In the genomic region with DNA sequence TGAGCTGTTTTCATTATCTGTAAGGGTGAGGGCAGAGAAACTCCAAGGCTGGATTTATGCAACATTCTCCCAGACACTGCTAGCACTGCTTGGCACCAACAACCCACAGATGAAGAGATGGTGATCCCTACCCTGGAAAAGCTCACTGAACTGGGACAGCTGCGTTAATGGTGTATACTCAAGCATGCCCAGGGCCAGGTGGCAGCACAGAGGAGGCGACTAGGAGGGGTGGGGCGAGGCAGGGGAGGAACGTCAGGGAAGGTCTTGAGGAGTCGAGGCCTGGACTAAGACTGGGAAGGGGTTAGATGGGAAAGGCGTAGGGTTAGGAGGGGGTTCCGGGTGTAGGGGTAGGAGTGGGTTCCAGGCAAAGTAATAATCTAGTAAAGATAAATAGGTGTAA, we compare ENCODE assay signal across 14 cellular contexts.
A peak's percentile ranks its signal among the peaks of the same experiment; 100 is the strongest.
DNase-seq lines count a peak whose midpoint lies in the region; ATAC-seq and TF ChIP-seq lines count a peak whose summit lies in the region.
"Had no signal": no experiment of that assay in that cellular context is flagged by ENCODE, and none has a peak within 500 bp of the region (broad histone marks: within the 10 kb centered on the region; RNA-seq: fewer than 3 reads in every experiment).

No MANE protein-coding gene starts in this region.

- ATAC-seq in activated naive CD8-positive, alpha-beta T cell treated with anti-CD3 and anti-CD28 coated beads, Interleukin-2, amount 50 U/mL, for 24 hours, result no peak
- ATAC-seq: GM12878, K562 had no signal

- no peaks in the 10 kb centered on the region for H3K27me3 Mint-ChIP-seq in brain
- no peaks in the 10 kb centered on the region for H3K27me3 Mint-ChIP-seq in activated naive CD8-positive, alpha-beta T cell treated with anti-CD3 and anti-CD28 coated beads, Interleukin-2, amount 50 U/mL, for 24 hours
- H3K27me3 Mint-ChIP-seq: CD4-positive, alpha-beta T cell had no signal

- no peak for TF ChIP-seq CTCF in brain (conservative IDR thresholded peaks at IDR 0.05)

- H3K4me3 Mint-ChIP-seq in brain, result no peak overlapping the region
- H3K4me3 Mint-ChIP-seq in activated naive CD8-positive, alpha-beta T cell treated with anti-CD3 and anti-CD28 coated beads, Interleukin-2, amount 50 U/mL, for 24 hours, result no peak overlapping the region
- H3K4me3 Mint-ChIP-seq: CD4-positive, alpha-beta T cell had no signal

- peak; percentile 14 for DNase-seq in NCI-H82 (lab: John Stamatoyannopoulos, UW)
- no peak for DNase-seq in NCI-H82 treated with DMSO at 0.1 percent for 48 hours (lab: John Stamatoyannopoulos, UW; ENCODE audit: unreplicated experiment)
- DNase-seq in myocyte (ENCODE audit: low read depth), result peak; percentile 35
- no peak for DNase-seq in activated naive CD8-positive, alpha-beta T cell treated with anti-CD3 and anti-CD28 coated beads, Interleukin-2, amount 50 U/mL, for 24 hours
- DNase-seq in C1 segment of cervical spinal cord (lab: John Stamatoyannopoulos, UW), result no peak
- DNase-seq in NCI-H2227 (lab: John Stamatoyannopoulos, UW; ENCODE audit: unreplicated experiment), result no peak
- DNase-seq: ACHN; Calu3; CD4-positive, alpha-beta T cell; DMS 273 treated with DMSO at 0.1 percent for 48 hours; HCEC 1CT had no signal

- H3K4me1 Mint-ChIP-seq in brain, result no peaks in the 10 kb centered on the region
- H3K4me1 Mint-ChIP-seq in activated naive CD8-positive, alpha-beta T cell treated with anti-CD3 and anti-CD28 coated beads, Interleukin-2, amount 50 U/mL, for 24 hours, result no peaks in the 10 kb centered on the region

- peaks cover 99% of the 10 kb centered on the region for H3K36me3 Mint-ChIP-seq in brain
- H3K36me3 Mint-ChIP-seq in activated naive CD8-positive, alpha-beta T cell treated with anti-CD3 and anti-CD28 coated beads, Interleukin-2, amount 50 U/mL, for 24 hours (ENCODE audit: low read depth), result no peaks in the 10 kb centered on the region

- no peaks in the 10 kb centered on the region for H3K9me3 Mint-ChIP-seq in brain
- H3K9me3 Mint-ChIP-seq in activated naive CD8-positive, alpha-beta T cell treated with anti-CD3 and anti-CD28 coated beads, Interleukin-2, amount 50 U/mL, for 24 hours, result no peaks in the 10 kb centered on the region
- H3K9me3 Mint-ChIP-seq: CD4-positive, alpha-beta T cell had no signal

- H3K27ac Mint-ChIP-seq in brain, result peak overlapping the region in 3 of 5 experiments; percentile 66 to 83 (median 82)
- H3K27ac Mint-ChIP-seq in activated naive CD8-positive, alpha-beta T cell treated with anti-CD3 and anti-CD28 coated beads, Interleukin-2, amount 50 U/mL, for 24 hours, result no peak overlapping the region
- H3K27ac Mint-ChIP-seq: CD4-positive, alpha-beta T cell had no signal

Comparison
In these comparisons a context has a peak if more than half of its experiments do, and no peak if none do; other contexts are left out.
1. DNase-seq: peak in NCI-H82 (single experiment) and myocyte (single experiment); none in NCI-H82 treated with DMSO at 0.1 percent for 48 hours (single experiment), activated naive CD8-positive, alpha-beta T cell treated with anti-CD3 and anti-CD28 coated beads, Interleukin-2, amount 50 U/mL, for 24 hours (single experiment), C1 segment of cervical spinal cord (0 of 14) and NCI-H2227 (single experiment).